21 cellular contexts compared by ENCODE assay signal in the genomic region with DNA sequence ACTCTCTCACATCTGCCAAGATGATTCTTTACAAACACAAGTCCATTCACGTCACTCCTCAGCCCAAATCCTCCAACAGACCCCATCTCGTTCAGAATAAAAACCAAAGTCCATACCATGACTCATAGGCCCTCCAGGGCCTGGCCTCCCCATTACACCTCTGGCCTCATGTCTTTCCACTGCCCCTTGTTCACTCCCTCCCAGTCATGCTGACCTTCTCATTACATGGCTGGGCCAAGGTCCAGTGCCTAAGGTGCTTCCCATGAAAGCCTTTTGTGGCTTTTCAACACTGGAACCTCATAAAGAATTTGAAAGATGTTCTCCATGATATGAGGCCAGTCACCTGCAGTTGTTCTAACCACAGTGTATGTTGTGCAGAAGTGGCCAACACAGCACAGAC. TPM values are rescaled to one million over a fixed set of nuclear protein-coding genes. Genes with fewer than 3 reads are reported as not detected.
DNase-seq lines count a peak whose midpoint lies in the region; ATAC-seq, FAIRE-seq and TF ChIP-seq lines count a peak whose summit lies in the region.
"Had no signal": no experiment of that assay in that cellular context is flagged by ENCODE, and none has a peak within 500 bp of the region (broad histone marks: within the 10 kb centered on the region; RNA-seq: fewer than 3 reads in every experiment).

No MANE protein-coding gene starts in this region.

- no peak for TF ChIP-seq POLR2A in A549 (IDR thresholded peaks at IDR 0.05; ENCODE audit: low read length)

- peaks cover 4% of the 10 kb centered on the region for H3K36me3 ChIP-seq in astrocyte (ENCODE audit: insufficient read depth, low read length)
- H3K36me3 ChIP-seq: SJCRH30 had no signal

- ATAC-seq in A549 (peak in 1 of 2 experiments; percentile 61; a peak in 4 of 6 replicates), GM21619 (IDR thresholded peaks at IDR 0.05; ENCODE audit: unreplicated experiment) (no peak), HG02588 (IDR thresholded peaks at IDR 0.05; ENCODE audit: unreplicated experiment) (no peak), GM19397 (IDR thresholded peaks at IDR 0.05; ENCODE audit: unreplicated experiment) (no peak)

- TF ChIP-seq CTCF in A549 (IDR thresholded peaks at IDR 0.05) (no peak), astrocyte (IDR thresholded peaks at IDR 0.05; ENCODE audit: insufficient read depth, low read depth, low read length) (no peak), osteocyte (IDR thresholded peaks at IDR 0.05) (no peak)

- FAIRE-seq in A549 (lab: Jason Lieb, UNC) (no peak), HTR-8/SVneo (lab: Jason Lieb, UNC) (peak; percentile 49), astrocyte (lab: Jason Lieb, UNC) (no peak)
- FAIRE-seq: A204.1, GM12891, GM18507 had no signal

- no peaks in the 10 kb centered on the region for H3K79me2 ChIP-seq in astrocyte (ENCODE audit: insufficient read depth, low read length)

- H3K27ac Mint-ChIP-seq in astrocyte (ENCODE audit: unreplicated experiment) (no peak overlapping the region), osteocyte (ENCODE audit: unreplicated experiment) (peak overlapping the region; percentile 5)

- no peak overlapping the region for H3K9ac ChIP-seq in astrocyte (ENCODE audit: low read length)

- H3K27me3 Mint-ChIP-seq in astrocyte (ENCODE audit: low read depth, unreplicated experiment) (no peaks in the 10 kb centered on the region), osteocyte (ENCODE audit: unreplicated experiment) (no peaks in the 10 kb centered on the region)

- H3K4me3 Mint-ChIP-seq in astrocyte (ENCODE audit: unreplicated experiment) = no peak overlapping the region
- H3K4me3 Mint-ChIP-seq in osteocyte (ENCODE audit: unreplicated experiment) = no peak overlapping the region

- H3K4me1 ChIP-seq in A549 (peaks cover 30% of the 10 kb centered on the region), astrocyte (ENCODE audit: insufficient read depth, low read length) (peaks cover 26% of the 10 kb centered on the region)

- 26% methylated on average over 2 of the region's 2 CpGs for WGBS in A549 (ENCODE audit: missing lambda C conversion rate)

- no peak overlapping the region for H2AFZ ChIP-seq in astrocyte (ENCODE audit: low read depth, low read length)

- H3K9me3 ChIP-seq in A549 = no peaks in the 10 kb centered on the region
- no peaks in the 10 kb centered on the region for H3K9me3 ChIP-seq in astrocyte (ENCODE audit: insufficient read depth, low read depth, low read length)

- H3K4me2 ChIP-seq in A549 (peak overlapping the region; percentile 1; the same call in 1 of the 3 replicates), astrocyte (ENCODE audit: low read length) (peak overlapping the region; percentile 31)

- H3K27me3 ChIP-seq in astrocyte (ENCODE audit: insufficient read depth, low read length) = no peaks in the 10 kb centered on the region
- H3K27me3 ChIP-seq: SJCRH30 had no signal

- POLR2A ChIA-PET in A549 (lab: Yijun Ruan, JAX) = no interaction called here

- H3K36me3 Mint-ChIP-seq in astrocyte (ENCODE audit: low read depth, unreplicated experiment) (peaks cover 4% of the 10 kb centered on the region), osteocyte (ENCODE audit: unreplicated experiment) (peaks cover 18% of the 10 kb centered on the region)

- CTCF ChIA-PET in A549 (lab: Yijun Ruan, JAX) = interaction anchor here (0.6 to 3.4 kb wide), 3 partner anchors 13 to 432 kb away, joined by 3 to 15 read pairs (median 3); no protein-coding TSS in a partner anchor

- DNase-seq in A549 (ENCODE audit: low read depth in 1 of 2, low spot score in 1 of 2) = peak in 1 of 2 experiments; percentile 36
- DNase-seq in HTR-8/SVneo (ENCODE audit: insufficient read length, low spot score) = no peak
- no peak for DNase-seq in astrocyte (ENCODE audit: low read depth)
- DNase-seq in osteocyte (ENCODE audit: extremely low spot score, unreplicated experiment) = no peak
- DNase-seq in foreskin melanocyte = no peak
- DNase-seq: C1 segment of cervical spinal cord; DMS79 treated with DMSO at 0.1 percent for 48 hours; GF-D8; NCI-H1436; NCI-H2029 treated with DMSO at 0.1 percent for 48 hours; NCI-H2171 treated with DMSO at 0.1 percent for 48 hours; NCI-H446 treated with DMSO at 0.1 percent for 48 hours; NK-92 treated with Interleukin-12 subunit alpha and Interleukin-12 subunit beta, amount 100 ng/mL, for 24 hours had no signal

- H3K9me3 Mint-ChIP-seq in astrocyte (ENCODE audit: unreplicated experiment) = no peaks in the 10 kb centered on the region
- H3K9me3 Mint-ChIP-seq in osteocyte (ENCODE audit: unreplicated experiment) = no peaks in the 10 kb centered on the region

- TF ChIP-seq EP300 in A549 (IDR thresholded peaks at IDR 0.05) = no peak

- peaks cover 16% of the 10 kb centered on the region for H3K4me1 Mint-ChIP-seq in astrocyte (ENCODE audit: low read depth, unreplicated experiment)
- H3K4me1 Mint-ChIP-seq in osteocyte (ENCODE audit: unreplicated experiment) = peaks cover 52% of the 10 kb centered on the region

- TF ChIP-seq RAD21 in A549 (conservative IDR thresholded peaks at IDR 0.05 in 1 of 2, IDR thresholded peaks at IDR 0.05 in 1 of 2) = no peak

- H3K4me3 ChIP-seq in A549 = no peak overlapping the region
- H3K4me3 ChIP-seq in astrocyte (ENCODE audit: insufficient read depth, low read depth, low read length) = no peak overlapping the region
- H3K4me3 ChIP-seq: SJCRH30 had no signal

- H4K20me1 ChIP-seq in astrocyte (ENCODE audit: insufficient read depth, low read length) = no peaks in the 10 kb centered on the region

- H3K27ac ChIP-seq in A549 (0 out of 6 replicates have a peak overlapping the region, but pooled peaks of 1 of the 2 experiments have one; percentile 5), astrocyte (ENCODE audit: low read depth, low read length) (no peak overlapping the region)
- H3K27ac ChIP-seq: RWPE1, SJCRH30 had no signal

TF ChIP-seq in A549, 52 proteins besides CTCF, POLR2A, EP300 and RAD21:
- TF ChIP-seq JUNB (IDR thresholded peaks at IDR 0.05) (no peak), ZSCAN20 (CRISPR knock-in tag; IDR thresholded peaks at IDR 0.05) (no peak), HEYL (CRISPR knock-in tag; IDR thresholded peaks at IDR 0.05) (no peak), CBX8 (IDR thresholded peaks at IDR 0.05) (no peak), RFX5 (IDR thresholded peaks at IDR 0.05) (no peak), EHF (CRISPR knock-in tag; IDR thresholded peaks at IDR 0.05) (no peak), PHF8 (IDR thresholded peaks at IDR 0.05; ENCODE audit: borderline replicate concordance, low read depth) (no peak)
TF ChIP-seq in A549: peak in this region for 0.

RNA-seq across cellular contexts. Expression of gene NEK10, which starts 44.5 kb away (rescaled TPM):
- 1.4 and 1.7 TPM in 2 replicates for polyA plus RNA-seq in A549 (2011; rRNA removed)
- 0.30 and 0.38 TPM in 2 replicates for polyA plus RNA-seq in A549 (2012; cell fraction: cytosol; rRNA removed)
- polyA plus RNA-seq in A549 (2012; cell fraction: nucleus; rRNA removed) = 0.26 and 0.55 TPM in 2 replicates
- 2.2 to 2.9 TPM (median 2.7 TPM) in 3 replicates for polyA plus RNA-seq in A549 (2017; fragmentation: RNase III; extraction: RNeasy Plus Mini Kit Qiagen cat#74134 plus additional on column Dnase treatment)
- 1.9 and 2.2 TPM in 2 replicates for polyA minus RNA-seq in A549 (2011; rRNA and poly(A)+ RNA removed)
- 3.2 and 3.4 TPM in 2 replicates for total RNA-seq in astrocyte
- 6.8 and 10.1 TPM in 2 replicates for total RNA-seq in osteocyte
